ENCODE assay signal across 8 cellular contexts in genomic region chr9:125823874-125824406, GRCh38.
DNase-seq lines count a peak whose midpoint lies in the region; ATAC-seq and TF ChIP-seq lines count a peak whose summit lies in the region.
"Not testable (repeated sequence)": the region's sequence is repeated elsewhere in the genome, so short reads cannot be mapped to it uniquely, and the experiment has no call there.

No MANE protein-coding gene starts in this region.

- peak; percentile 75 for ATAC-seq in GM18909 (IDR thresholded peaks at IDR 0.05; ENCODE audit: poor library complexity, unreplicated experiment)
- ATAC-seq in HG02938 (IDR thresholded peaks at IDR 0.05; ENCODE audit: unreplicated experiment): peak; percentile 70
- ATAC-seq in psoas muscle: not testable (repeated sequence)

- H3K27ac ChIP-seq in BLaER1 treated with 17β-estradiol and CSF1 and Interleukin-3, amounts not matched to agents 10 nM and 100 nM: peak overlapping the region in 1 of 11 experiments; percentile 43; a peak in 4 of 22 replicates
- peak overlapping the region; percentile 64 to 77 for H3K27ac ChIP-seq in right atrium auricular region
- H3K27ac ChIP-seq in psoas muscle: not testable (repeated sequence)

- H3K4me2 ChIP-seq in BLaER1 treated with 17β-estradiol and CSF1 and Interleukin-3, amounts not matched to agents 10 nM and 100 nM: peak overlapping the region; percentile 55 to 88 (median 72)

- not testable (repeated sequence) for TF ChIP-seq CTCF in right atrium auricular region (IDR thresholded peaks at IDR 0.05); psoas muscle (IDR thresholded peaks at IDR 0.05)

- peaks cover 8 to 54% (median 24%) of the 10 kb centered on the region in 10 experiments for H3K4me1 ChIP-seq in BLaER1 treated with 17β-estradiol and CSF1 and Interleukin-3, amounts not matched to agents 10 nM and 100 nM
- H3K4me1 ChIP-seq in right atrium auricular region: peaks cover 0 to 14% of the 10 kb centered on the region in 2 donors
- not testable (repeated sequence) for H3K4me1 ChIP-seq in psoas muscle

- peak overlapping the region; percentile 64 for H3K27ac Mint-ChIP-seq in T-helper 2 cell treated with Interferon-gamma antibody and Interleukin-4, amounts not matched to agents 5 μg/mL and 100 μg/mL, for 36 hours
- peak overlapping the region; percentile 72 for H3K27ac Mint-ChIP-seq in activated naive CD8-positive, alpha-beta T cell

- H3K4me1 Mint-ChIP-seq in T-helper 2 cell treated with Interferon-gamma antibody and Interleukin-4, amounts not matched to agents 5 μg/mL and 100 μg/mL, for 36 hours (ENCODE audit: low read depth): peaks cover 18% of the 10 kb centered on the region
- H3K4me1 Mint-ChIP-seq in activated naive CD8-positive, alpha-beta T cell (ENCODE audit: low read depth): peaks cover 49% of the 10 kb centered on the region

- H3K9ac ChIP-seq in BLaER1 treated with 17β-estradiol and CSF1 and Interleukin-3, amounts not matched to agents 10 nM and 100 nM: peak overlapping the region in 1 of 11 experiments; percentile 36; a peak in 2 of 22 replicates

- peak overlapping the region in 6 of 10 experiments; percentile 6 to 32 (median 26); a peak in 7 of 20 replicates for H3K4me3 ChIP-seq in BLaER1 treated with 17β-estradiol and CSF1 and Interleukin-3, amounts not matched to agents 10 nM and 100 nM
- H3K4me3 ChIP-seq in right atrium auricular region (peak overlapping the region in 1 of 2 donors; percentile 24), psoas muscle (peak overlapping the region; percentile 40)

- H3K27me3 Mint-ChIP-seq in T-helper 2 cell treated with Interferon-gamma antibody and Interleukin-4, amounts not matched to agents 5 μg/mL and 100 μg/mL, for 36 hours (ENCODE audit: low read depth); activated naive CD8-positive, alpha-beta T cell: not testable (repeated sequence)

- peak overlapping the region; percentile 78 for H3K4me3 Mint-ChIP-seq in T-helper 2 cell treated with Interferon-gamma antibody and Interleukin-4, amounts not matched to agents 5 μg/mL and 100 μg/mL, for 36 hours
- peak overlapping the region; percentile 87 for H3K4me3 Mint-ChIP-seq in activated naive CD8-positive, alpha-beta T cell

- H4K20me1 ChIP-seq in BLaER1 treated with 17β-estradiol and CSF1 and Interleukin-3, amounts not matched to agents 10 nM and 100 nM: not testable (repeated sequence)

- not testable (repeated sequence) for H3K36me3 ChIP-seq in BLaER1 treated with 17β-estradiol and CSF1 and Interleukin-3, amounts not matched to agents 10 nM and 100 nM; right atrium auricular region; psoas muscle (ENCODE audit: insufficient read depth in 1 of 2, low read depth in 1 of 2)

- whole genome bisulfite sequencing in psoas muscle, 3 donors: 87 to 95% (median 90%) methylated on average over 6 of the region's 6 CpGs

- peak; percentile 39 for DNase-seq in LoVo (ENCODE audit: low spot score)
- DNase-seq in T-helper 2 cell treated with Interferon-gamma antibody and Interleukin-4, amounts not matched to agents 5 μg/mL and 100 μg/mL, for 36 hours (ENCODE audit: low spot score); right atrium auricular region (ENCODE audit: low spot score); psoas muscle: not testable (repeated sequence)

- intact Hi-C loops in psoas muscle (cut with DNase I): not testable (repeated sequence)

- H3K36me3 Mint-ChIP-seq in T-helper 2 cell treated with Interferon-gamma antibody and Interleukin-4, amounts not matched to agents 5 μg/mL and 100 μg/mL, for 36 hours (ENCODE audit: low read depth); activated naive CD8-positive, alpha-beta T cell: not testable (repeated sequence)

- not testable (repeated sequence) for H3K9me3 ChIP-seq in BLaER1 treated with 17β-estradiol and CSF1 and Interleukin-3, amounts not matched to agents 10 nM and 100 nM (replicated peaks in 1 of 11); right atrium auricular region; psoas muscle

- not testable (repeated sequence) for H3K9me3 Mint-ChIP-seq in T-helper 2 cell treated with Interferon-gamma antibody and Interleukin-4, amounts not matched to agents 5 μg/mL and 100 μg/mL, for 36 hours; activated naive CD8-positive, alpha-beta T cell (ENCODE audit: low read depth)

- H3K27me3 ChIP-seq in BLaER1 treated with 17β-estradiol and CSF1 and Interleukin-3, amounts not matched to agents 10 nM and 100 nM; right atrium auricular region; psoas muscle (ENCODE audit: insufficient read depth in 3 of 3, low read length in 2 of 3): not testable (repeated sequence)
